19 cellular contexts compared by ENCODE assay signal in genomic region chr6:147459772-147460171, GRCh38. TPM values are rescaled to one million over a fixed set of nuclear protein-coding genes. Genes with fewer than 3 reads are reported as not detected.
DNase-seq lines count a peak whose midpoint lies in the region; ATAC-seq, FAIRE-seq and TF ChIP-seq lines count a peak whose summit lies in the region.
"Had no signal": no experiment of that assay in that cellular context is flagged by ENCODE, and none has a peak within 500 bp of the region (broad histone marks: within the 10 kb centered on the region; RNA-seq: fewer than 3 reads in every experiment).

No MANE protein-coding gene starts in this region.

- no peak overlapping the region for H3K9ac ChIP-seq in H1 (replicated peaks in 1 of 4; ENCODE audit: extremely low read depth in 1 of 4, low read depth in 3 of 4, low read length in 3 of 4)
- H3K9ac ChIP-seq: GM23248 had no signal

- no peak for TF ChIP-seq CTCF in H1 (IDR thresholded peaks at IDR 0.05; ENCODE audit: control extremely low read depth in 1 of 3, insufficient read depth in 1 of 3, low read depth in 1 of 3, low read length in 3 of 3)
- no peak for TF ChIP-seq CTCF in foreskin keratinocyte (conservative IDR thresholded peaks at IDR 0.05)
- TF ChIP-seq CTCF in right lobe of liver (IDR thresholded peaks at IDR 0.05) = no peak
- TF ChIP-seq CTCF in uterus (IDR thresholded peaks at IDR 0.05) = no peak

- no peaks in the 10 kb centered on the region for H3K36me3 ChIP-seq in H1 (ENCODE audit: control insufficient read depth in 2 of 4, insufficient read depth in 4 of 4, low read length in 3 of 4)
- no peaks in the 10 kb centered on the region for H3K36me3 ChIP-seq in right lobe of liver
- H3K36me3 ChIP-seq in uterus = no peaks in the 10 kb centered on the region
- H3K36me3 ChIP-seq: BE2C had no signal

- H3K79me2 ChIP-seq in H1 (ENCODE audit: control insufficient read depth in 1 of 2, insufficient read depth in 2 of 2, low read length in 2 of 2) = no peaks in the 10 kb centered on the region

- no peak overlapping the region for H2BK5ac ChIP-seq in H1 (ENCODE audit: low read depth, low read length)

- peak overlapping the region; percentile 85; the same call in 1 of the 2 replicates for H2AFZ ChIP-seq in H1 (ENCODE audit: low read length)
- H2AFZ ChIP-seq: GM23248 had no signal

- no peaks in the 10 kb centered on the region for H3K23me2 ChIP-seq in H1 (ENCODE audit: low read depth, low read length)

- H3K4me3 ChIP-seq in H1 (ENCODE audit: extremely low read depth in 1 of 4, insufficient read depth in 2 of 4, low read depth in 3 of 4, low read length in 4 of 4) (no peak overlapping the region), right lobe of liver (no peak overlapping the region), uterus (no peak overlapping the region)
- H3K4me3 ChIP-seq: GM23248 had no signal

- H4K5ac ChIP-seq in H1 (ENCODE audit: insufficient read length, low read depth, low read length) = no peak overlapping the region

- H3K4me2 ChIP-seq in H1 (ENCODE audit: insufficient read depth in 1 of 2, low read depth in 2 of 2, low read length in 2 of 2) = no peak overlapping the region

- H3K4me1 ChIP-seq in H1 (replicated peaks in 1 of 4; ENCODE audit: control insufficient read depth in 3 of 4, insufficient read depth in 4 of 4, low read length in 3 of 4) (no peaks in the 10 kb centered on the region), foreskin keratinocyte (no peaks in the 10 kb centered on the region), right lobe of liver (no peaks in the 10 kb centered on the region), uterus (no peaks in the 10 kb centered on the region)
- H3K4me1 ChIP-seq: BE2C had no signal

- H4K20me1 ChIP-seq in H1 (replicated peaks in 1 of 2; ENCODE audit: control insufficient read depth in 1 of 2, insufficient read depth in 2 of 2, low read length in 2 of 2) = no peaks in the 10 kb centered on the region

- H3K27ac ChIP-seq in H1 (ENCODE audit: low read depth, low read length) = no peak overlapping the region
- no peak overlapping the region for H3K27ac ChIP-seq in foreskin keratinocyte
- no peak overlapping the region for H3K27ac ChIP-seq in right lobe of liver
- no peak overlapping the region for H3K27ac ChIP-seq in uterus
- H3K27ac ChIP-seq: GM23248 had no signal

- no peak overlapping the region for H3K23ac ChIP-seq in H1 (ENCODE audit: insufficient read length)

- intact Hi-C loops in right lobe of liver (cut with DNase I) = no loop called here
- intact Hi-C loops in uterus (cut with DNase I; ENCODE audit: low total_unique reads) = no loop called here

- no peak overlapping the region for H3K14ac ChIP-seq in H1 (ENCODE audit: insufficient read length)

- ATAC-seq in foreskin keratinocyte (peak; percentile 70), right lobe of liver (no peak), GM21526 (IDR thresholded peaks at IDR 0.05; ENCODE audit: low FRiP score, unreplicated experiment) (no peak)

- POLR2A ChIA-PET in H1 (lab: Charles Lee; ENCODE audit: partially characterized antibody) = no interaction called here

- H3K18ac ChIP-seq in H1 (ENCODE audit: extremely low read depth, low read length) = no peak overlapping the region

- CTCF ChIA-PET in H1 (lab: Charles Lee; ENCODE audit: partially characterized antibody) = no interaction called here

- no peak overlapping the region for H2AK5ac ChIP-seq in H1 (ENCODE audit: low read depth, low read length)

- no peak overlapping the region for H3K56ac ChIP-seq in H1 (replicated peaks; ENCODE audit: insufficient read length, low read depth, low read length)

- H3K4ac ChIP-seq in H1 (replicated peaks; ENCODE audit: insufficient read length, low read depth, low read length) = no peak overlapping the region

- no peak overlapping the region for H4K91ac ChIP-seq in H1 (replicated peaks; ENCODE audit: insufficient read length, low read length)

- no peak overlapping the region for H4K8ac ChIP-seq in H1 (ENCODE audit: extremely low read depth, insufficient read depth, low read length)

- no peak for FAIRE-seq in H1 (lab: Jason Lieb, UNC)
- FAIRE-seq: GM19239, H54 had no signal

- DNase-seq in EH (ENCODE audit: low read depth) (peak; percentile 9), NCI-H526 (lab: John Stamatoyannopoulos, UW) (peak; percentile 31 to 62), H1 (ENCODE audit: low read depth in 1 of 2, low spot score in 2 of 2) (no peak), foreskin keratinocyte (peak in 1 of 2 donors; percentile 34), right lobe of liver (no peak), NOMO-1 treated with DMSO at 0.1 percent for 48 hours (lab: John Stamatoyannopoulos, UW; ENCODE audit: unreplicated experiment) (no peak), uterus (no peak)
- DNase-seq: ACHN; BE2C; C1 segment of cervical spinal cord; CD4-positive, alpha-beta T cell; DMS153; DMS79; GF-D8; GM23248; HCEC 1CT had no signal

- H3K27me3 ChIP-seq in H1 (replicated peaks in 1 of 4; ENCODE audit: control insufficient read depth in 3 of 4, extremely low read depth in 1 of 4, insufficient read depth in 3 of 4, low read length in 3 of 4) (no peaks in the 10 kb centered on the region), foreskin keratinocyte (no peaks in the 10 kb centered on the region), right lobe of liver (no peaks in the 10 kb centered on the region), uterus (no peaks in the 10 kb centered on the region)
- H3K27me3 ChIP-seq: BE2C had no signal

- H2BK12ac ChIP-seq in H1 (ENCODE audit: low read depth, low read length) = no peak overlapping the region

- H2BK15ac ChIP-seq in H1 (ENCODE audit: low read length) = no peak overlapping the region

- TF ChIP-seq RAD21 in H1 (IDR thresholded peaks at IDR 0.05 in 1 of 2, conservative IDR thresholded peaks at IDR 0.05 in 1 of 2; ENCODE audit: low read depth in 2 of 2, low read length in 2 of 2) = no peak

- H3K9me3 ChIP-seq in H1 (ENCODE audit: insufficient read depth in 2 of 2, low read depth in 1 of 2, low read length in 1 of 2) (no peaks in the 10 kb centered on the region), right lobe of liver (no peaks in the 10 kb centered on the region), uterus (no peaks in the 10 kb centered on the region)
- H3K9me3 ChIP-seq: BE2C had no signal

- H2BK120ac ChIP-seq in H1 (replicated peaks; ENCODE audit: low read depth, low read length) = no peak overlapping the region

- H2BK20ac ChIP-seq in H1 (ENCODE audit: low read length) = no peak overlapping the region

- 94% methylated on average over 1 of the region's 1 CpG; no CpG with 5 or more reads in 1 of the 2 experiments for WGBS in H1 (ENCODE audit: extremely low coverage in 1 of 2, insufficient coverage in 1 of 2, insufficient read length in 1 of 2, insufficient replicate concordance in 2 of 2, low coverage in 1 of 2, low lambda C conversion rate in 2 of 2, missing lambda C conversion rate in 1 of 2), 2 experiments
- WGBS in right lobe of liver (ENCODE audit: insufficient coverage, low coverage, low lambda C conversion rate, missing lambda C conversion rate) = 57% methylated on average over 1 of the region's 1 CpG

- no peak for TF ChIP-seq EP300 in H1 (IDR thresholded peaks at IDR 0.05; ENCODE audit: borderline replicate concordance in 1 of 2, low read depth in 2 of 2, low read length in 2 of 2)

- TF ChIP-seq POLR2A in H1 (IDR thresholded peaks at IDR 0.05; ENCODE audit: control extremely low read depth in 1 of 2, low read depth in 2 of 2, low read length in 2 of 2) (no peak), right lobe of liver (IDR thresholded peaks at IDR 0.05) (no peak), uterus (IDR thresholded peaks at IDR 0.05) (no peak)

- H3K79me1 ChIP-seq in H1 (ENCODE audit: low read depth, low read length) = no peaks in the 10 kb centered on the region

TF ChIP-seq in H1, 55 proteins besides CTCF, POLR2A, EP300 and RAD21:
- no peak for TF ChIP-seq SUZ12 (IDR thresholded peaks at IDR 0.05; ENCODE audit: low read length)
- TF ChIP-seq PHF8 (conservative IDR thresholded peaks at IDR 0.05; ENCODE audit: low read depth, low read length) = no peak
- no peak for TF ChIP-seq SIX5 (IDR thresholded peaks at IDR 0.05; ENCODE audit: low read depth, low read length)
- no peak for TF ChIP-seq ZNF274 (IDR thresholded peaks at IDR 0.05; ENCODE audit: borderline replicate concordance, extremely low read depth, low read length)
- TF ChIP-seq POLR2AphosphoS5 (IDR thresholded peaks at IDR 0.05; ENCODE audit: low read depth, low read length) = no peak
- TF ChIP-seq, protein P1, sequence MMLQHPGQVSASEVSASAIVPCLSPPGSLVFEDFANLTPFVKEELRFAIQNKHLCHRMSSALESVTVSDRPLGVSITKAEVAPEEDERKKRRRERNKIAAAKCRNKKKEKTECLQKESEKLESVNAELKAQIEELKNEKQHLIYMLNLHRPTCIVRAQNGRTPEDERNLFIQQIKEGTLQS (IDR thresholded peaks at IDR 0.05; ENCODE audit: insufficient read depth, low read depth, low read length) = no peak
- TF ChIP-seq NANOG (IDR thresholded peaks at IDR 0.05; ENCODE audit: insufficient read depth, low read depth, low read length, poor library complexity, severe bottlenecking) = no peak
- TF ChIP-seq TAF1 (IDR thresholded peaks at IDR 0.05; ENCODE audit: low read depth, low read length) = no peak
- TF ChIP-seq KDM4A (IDR thresholded peaks at IDR 0.05; ENCODE audit: low read depth, low read length, severe bottlenecking) = no peak
TF ChIP-seq in H1: peak in this region for 0.

RNA-seq across cellular contexts. Expression of gene SAMD5, which starts 48.7 kb away (rescaled TPM):
- total RNA-seq in H1 (2021; fragmentation: NEBNext Ultra II Directional; extraction: Animal tissue kit (Norgen Biotek cat#: 25700)) = 0.04 and 0.08 TPM in 2 replicates
- polyA plus RNA-seq in H1 (2011; rRNA removed) (0.02 TPM in 1 of 2 replicates, not detected in the other), foreskin keratinocyte (0.46 and 0.76 TPM in 2 replicates)
- polyA plus RNA-seq in H1 (2011; cell fraction: cytosol; rRNA removed) = 0.01 TPM
- polyA plus RNA-seq in H1 (2011; cell fraction: nucleus; rRNA removed) = not detected
- 0.07 TPM in 1 of 4 replicates, not detected in the others for polyA plus RNA-seq in H1 (2012, experiment 1 of 2)
- polyA plus RNA-seq in H1 (2012, experiment 2 of 2) = not detected
- polyA plus RNA-seq in H1 (2013, experiment 1 of 2) = 0.02 TPM
- 0.02 TPM for polyA plus RNA-seq in H1 (2013, experiment 2 of 2)
- polyA minus RNA-seq in H1 (2011; rRNA and poly(A)+ RNA removed) = not detected in 2 replicates
- polyA minus RNA-seq in H1 (2011; cell fraction: cytosol; rRNA and poly(A)+ RNA removed) = not detected
- 1.8 TPM for polyA minus RNA-seq in H1 (2011; cell fraction: nucleus; rRNA and poly(A)+ RNA removed)
- total RNA-seq in foreskin keratinocyte (1.4 and 2.6 TPM in 2 replicates), right lobe of liver (10 to 100 TPM in 4 of 6 experiments, 1 to 10 TPM in 2; 9.5 to 17.6 (median 11.5) TPM), uterus (10 to 100 TPM in 2 of 4 donors, 1 to 10 TPM in 2; 3.3 to 31.7 (median 9.6) TPM)
- total RNA-seq: CD4-positive, alpha-beta T cell; GM23248 had no signal
- polyA plus RNA-seq: GM23248 had no signal

Comparison
In these comparisons a context has a peak if more than half of its experiments do, and no peak if none do; other contexts are left out.
1. DNase-seq: peak in EH (single experiment) and NCI-H526 (2 of 2); none in H1 (0 of 2), right lobe of liver (0 of 3), NOMO-1 treated with DMSO at 0.1 percent for 48 hours (single experiment) and uterus (0 of 2).